In the genomic region with DNA sequence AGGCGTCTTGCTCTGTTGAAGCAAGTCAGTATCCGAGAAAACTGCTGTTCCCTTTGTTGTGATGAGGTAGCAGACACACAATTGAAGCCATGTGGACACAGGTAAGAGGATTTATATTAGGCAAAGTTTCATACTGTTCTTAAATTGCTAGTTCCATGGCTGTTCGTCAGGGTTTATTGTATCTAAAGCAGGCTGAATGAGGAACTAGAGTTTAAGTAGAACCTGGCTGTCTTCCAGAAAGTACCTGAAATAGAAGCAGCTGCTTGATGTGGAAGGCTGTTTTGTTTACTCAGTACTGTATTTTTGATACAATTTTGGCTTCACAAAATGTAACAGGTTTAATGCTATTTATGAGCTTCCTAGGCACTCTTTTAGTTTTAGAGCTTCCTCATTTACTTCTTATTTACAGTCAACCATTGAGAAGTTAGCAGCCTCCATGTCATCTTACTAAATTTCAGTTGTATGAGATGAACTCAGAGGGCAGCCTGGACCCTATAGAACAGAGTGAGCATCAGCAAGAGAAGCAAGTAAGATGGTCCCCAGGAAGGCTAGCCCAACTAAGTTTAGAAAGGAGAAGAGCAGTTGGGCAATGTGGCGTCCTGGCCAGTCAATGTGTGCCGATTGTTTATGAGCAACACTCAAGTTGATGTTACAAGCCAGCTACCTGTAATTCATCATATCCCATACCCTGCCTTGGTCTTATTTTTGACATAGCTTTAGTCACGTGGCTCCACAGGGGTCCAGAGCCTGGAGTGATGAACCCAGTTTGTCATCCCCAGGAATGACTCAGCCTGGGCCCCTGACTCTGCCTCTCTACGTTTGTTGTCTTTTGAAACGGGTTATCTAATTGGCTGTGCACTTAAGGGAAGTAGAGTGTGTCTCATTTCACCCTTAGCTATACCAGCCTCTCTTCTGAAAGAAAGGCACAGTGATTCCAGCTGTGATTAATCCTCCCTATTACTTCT, we compare ENCODE assay signal across 9 cellular contexts. TPM values are rescaled to one million over a fixed set of nuclear protein-coding genes. Genes with fewer than 3 reads are reported as not detected.
A peak's percentile ranks its signal among the peaks of the same experiment; 100 is the strongest.
DNase-seq lines count a peak whose midpoint lies in the region; ATAC-seq, FAIRE-seq and TF ChIP-seq lines count a peak whose summit lies in the region.
"Had no signal": no experiment of that assay in that cellular context is flagged by ENCODE, and none has a peak within 500 bp of the region (broad histone marks: within the 10 kb centered on the region; RNA-seq: fewer than 3 reads in every experiment).

No MANE protein-coding gene starts in this region.

- no peaks in the 10 kb centered on the region for H3K9me3 ChIP-seq in kidney (ENCODE audit: control insufficient read depth in 1 of 2, low read length in 2 of 2)

- H3K4me1 ChIP-seq in kidney (ENCODE audit: control insufficient read depth in 1 of 2, insufficient read depth in 1 of 2, low read depth in 1 of 2, low read length in 2 of 2) = peaks cover 1 to 8% of the 10 kb centered on the region in 2 donors

- DNase-seq in NCI-H1417 (lab: John Stamatoyannopoulos, UW) (peak; percentile 60 to 84 (median 72)), immature natural killer cell (no peak), kidney (no peak)
- DNase-seq: posterior cingulate gyrus had no signal

- ATAC-seq in GM18502 (IDR thresholded peaks at IDR 0.05; ENCODE audit: poor library complexity, unreplicated experiment) (peak; percentile 44), GM21390 (IDR thresholded peaks at IDR 0.05; ENCODE audit: unreplicated experiment) (no peak), GM19035 (IDR thresholded peaks at IDR 0.05; ENCODE audit: unreplicated experiment) (no peak)
- ATAC-seq in activated T-helper 17 cell treated with anti-CD3 and anti-CD28 coated beads, Interleukin-2, amount 50 U/mL, for 72 hours (replicated peaks) = peak; percentile 94

- H3K36me3 Mint-ChIP-seq in activated T-helper 17 cell treated with anti-CD3 and anti-CD28 coated beads, Interleukin-2, amount 50 U/mL, for 72 hours (ENCODE audit: low read depth) = peaks cover 95% of the 10 kb centered on the region
- H3K36me3 Mint-ChIP-seq in nephron (ENCODE audit: low read depth) = peaks cover 74% of the 10 kb centered on the region
- peaks cover 39 to 66% (median 40%) of the 10 kb centered on the region in 3 donors for H3K36me3 Mint-ChIP-seq in immature natural killer cell

- H3K36me3 ChIP-seq in kidney (ENCODE audit: control insufficient read depth in 1 of 2, insufficient read depth in 2 of 2, low read length in 2 of 2) = peaks cover 34 to 58% of the 10 kb centered on the region in 2 donors

- no peak overlapping the region for H3K4me3 ChIP-seq in kidney (ENCODE audit: low read length in 2 of 2)

- no peak overlapping the region for H3K27ac ChIP-seq in kidney (ENCODE audit: low read depth in 2 of 2, low read length in 2 of 2)

- no peak overlapping the region for H3K4me3 Mint-ChIP-seq in activated T-helper 17 cell treated with anti-CD3 and anti-CD28 coated beads, Interleukin-2, amount 50 U/mL, for 72 hours
- H3K4me3 Mint-ChIP-seq in nephron = no peak overlapping the region
- no peak overlapping the region for H3K4me3 Mint-ChIP-seq in immature natural killer cell

- H3K9me3 Mint-ChIP-seq in activated T-helper 17 cell treated with anti-CD3 and anti-CD28 coated beads, Interleukin-2, amount 50 U/mL, for 72 hours = no peaks in the 10 kb centered on the region
- H3K9me3 Mint-ChIP-seq in nephron (no peaks in the 10 kb centered on the region), immature natural killer cell (no peaks in the 10 kb centered on the region)

- intact Hi-C loops in kidney (cut with DNase I) = no loop called here

- no peaks in the 10 kb centered on the region for H3K27me3 Mint-ChIP-seq in activated T-helper 17 cell treated with anti-CD3 and anti-CD28 coated beads, Interleukin-2, amount 50 U/mL, for 72 hours
- no peaks in the 10 kb centered on the region for H3K27me3 Mint-ChIP-seq in nephron (ENCODE audit: low read depth)
- no peaks in the 10 kb centered on the region for H3K27me3 Mint-ChIP-seq in immature natural killer cell (ENCODE audit: low read depth in 3 of 3)

- FAIRE-seq in kidney (lab: Jason Lieb, UNC) = no peak

- TF ChIP-seq CTCF in nephron (IDR thresholded peaks at IDR 0.05; ENCODE audit: unreplicated experiment in 3 of 3) (no peak), kidney (IDR thresholded peaks at IDR 0.05; ENCODE audit: borderline replicate concordance, extremely low read depth, insufficient read depth) (no peak)

- peaks cover 10% of the 10 kb centered on the region for H3K4me1 Mint-ChIP-seq in activated T-helper 17 cell treated with anti-CD3 and anti-CD28 coated beads, Interleukin-2, amount 50 U/mL, for 72 hours
- H3K4me1 Mint-ChIP-seq in nephron = peaks cover 40% of the 10 kb centered on the region
- no peaks in the 10 kb centered on the region for H3K4me1 Mint-ChIP-seq in immature natural killer cell

- no peak overlapping the region for H3K9ac ChIP-seq in kidney (ENCODE audit: low read length in 2 of 2)

- H3K27ac Mint-ChIP-seq in activated T-helper 17 cell treated with anti-CD3 and anti-CD28 coated beads, Interleukin-2, amount 50 U/mL, for 72 hours = peak overlapping the region; percentile 70
- H3K27ac Mint-ChIP-seq in nephron (peak overlapping the region in 2 of 3 experiments; percentile 4 to 23), immature natural killer cell (peak overlapping the region in 1 of 6 donors; percentile 40)

RNA-seq across cellular contexts. Expression of gene ARL2BP, which starts 9.6 kb away (rescaled TPM):
- 10 to 100 TPM; 17.0 to 23.5 TPM for total RNA-seq in activated T-helper 17 cell treated with anti-CD3 and anti-CD28 coated beads, Interleukin-2, amount 50 U/mL, for 72 hours
- 100 to 1,000 TPM; 130 to 221 (median 136) TPM for polyA plus RNA-seq in immature natural killer cell
- 61.5 TPM for total RNA-seq in kidney
- polyA plus RNA-seq in kidney (ENCODE audit: insufficient read depth, low read depth, low replicate concordance) = 53.9 TPM

RNA-seq across cellular contexts. Expression of gene PLLP, which starts 49.1 kb away (rescaled TPM):
- total RNA-seq in activated T-helper 17 cell treated with anti-CD3 and anti-CD28 coated beads, Interleukin-2, amount 50 U/mL, for 72 hours = not detected
- under 1 TPM; 0.21 to 0.57 (median 0.33) TPM for polyA plus RNA-seq in immature natural killer cell
- total RNA-seq in kidney = 64.4 TPM
- 83.8 TPM for polyA plus RNA-seq in kidney (ENCODE audit: insufficient read depth, low read depth, low replicate concordance)

RNA-seq across cellular contexts. Expression of gene RSPRY1, which starts 49.3 kb away (rescaled TPM):
- 10 to 100 TPM; 34.1 to 37.4 TPM for total RNA-seq in activated T-helper 17 cell treated with anti-CD3 and anti-CD28 coated beads, Interleukin-2, amount 50 U/mL, for 72 hours
- 10 to 100 TPM; 22.5 to 31.8 (median 24.7) TPM for polyA plus RNA-seq in immature natural killer cell
- 32.2 TPM for total RNA-seq in kidney
- 14.4 TPM for polyA plus RNA-seq in kidney (ENCODE audit: insufficient read depth, low read depth, low replicate concordance)

RNA-seq across cellular contexts. Expression of gene PSME3IP1, which starts 49.6 kb away (rescaled TPM):
- total RNA-seq in activated T-helper 17 cell treated with anti-CD3 and anti-CD28 coated beads, Interleukin-2, amount 50 U/mL, for 72 hours = 100 to 1,000 TPM in 1 of 2 donors, 10 to 100 TPM in 1; 79.0 to 103 TPM
- 10 to 100 TPM; 79.0 to 91.7 (median 88.9) TPM for polyA plus RNA-seq in immature natural killer cell
- total RNA-seq in kidney = 84.6 TPM
- polyA plus RNA-seq in kidney (ENCODE audit: insufficient read depth, low read depth, low replicate concordance) = 79.1 TPM

Comparison
In these comparisons a context has a peak if more than half of its experiments do, and no peak if none do; other contexts are left out.
1. ATAC-seq: peak in GM18502 (single experiment) and activated T-helper 17 cell treated with anti-CD3 and anti-CD28 coated beads, Interleukin-2, amount 50 U/mL, for 72 hours (single experiment); none in GM21390 (single experiment) and GM19035 (single experiment).
2. DNase-seq: peak in NCI-H1417 (3 of 3); none in immature natural killer cell (0 of 3) and kidney (single experiment).
3. RNA of gene PLLP, which starts 49.1 kb away (total RNA-seq): 64.4 TPM in kidney (single experiment); not detected in activated T-helper 17 cell treated with anti-CD3 and anti-CD28 coated beads, Interleukin-2, amount 50 U/mL, for 72 hours; every median in the first group is over 10 times any median in the second.